In genomic region chr11:72783144-72783910, GRCh38 we compare ENCODE assay signal across 19 cellular contexts. TPM values are rescaled to one million over a fixed set of nuclear protein-coding genes. Genes with fewer than 3 reads are reported as not detected.
DNase-seq lines count a peak whose midpoint lies in the region; ATAC-seq, FAIRE-seq and TF ChIP-seq lines count a peak whose summit lies in the region.
"Had no signal": no experiment of that assay in that cellular context is flagged by ENCODE, and none has a peak within 500 bp of the region (broad histone marks: within the 10 kb centered on the region; RNA-seq: fewer than 3 reads in every experiment).

No MANE protein-coding gene starts in this region.

- no peak overlapping the region for H2AFZ ChIP-seq in HepG2 (ENCODE audit: low read length)

- H3K4me3 Mint-ChIP-seq in central memory CD8-positive, alpha-beta T cell: peak overlapping the region; percentile 77
- H3K4me3 Mint-ChIP-seq in naive thymus-derived CD4-positive, alpha-beta T cell: peak overlapping the region in 9 of 10 donors; percentile 8 to 89 (median 82)
- H3K4me3 Mint-ChIP-seq in type B pancreatic cell: peak overlapping the region; percentile 91

- intact Hi-C loops in HepG2 (cut with micrococcal nuclease; ENCODE audit: unreplicated experiment) (no loop called here), right lobe of liver (cut with DNase I) (no loop called here)
- intact Hi-C loops in naive thymus-derived CD4-positive, alpha-beta T cell (cut with micrococcal nuclease): no loop called here

- no peak for TF ChIP-seq RAD21 in HepG2 (CRISPR knock-in tag; IDR thresholded peaks at IDR 0.05)

- POLR2A ChIA-PET in HepG2 (lab: Yijun Ruan, JAX): interaction anchor here (0.7 to 10.0 kb wide), 7 partner anchors 10 to 360 kb away, joined by 3 to 103 read pairs (median 7); partner anchors contain the start of genes ARAP1 and STARD10
- POLR2A ChIA-PET in naive thymus-derived CD4-positive, alpha-beta T cell (lab: Charles Lee): interaction anchor here (2.3 to 2.7 kb wide), 2 partner anchors 10 to 60 kb away, joined by 15 to 16 read pairs; no protein-coding TSS in a partner anchor

- H3K36me3 ChIP-seq in HepG2 (replicated peaks in 1 of 2; ENCODE audit: control insufficient read depth in 1 of 2, insufficient read depth in 2 of 2, low read length in 2 of 2) (no peaks in the 10 kb centered on the region), right lobe of liver (no peaks in the 10 kb centered on the region)
- no peaks in the 10 kb centered on the region for H3K36me3 ChIP-seq in naive thymus-derived CD4-positive, alpha-beta T cell (ENCODE audit: control insufficient read depth in 2 of 3, insufficient read depth in 3 of 3, low read length in 3 of 3)
- H3K36me3 ChIP-seq: upper lobe of right lung had no signal

- H3K4me1 ChIP-seq in HepG2 (ENCODE audit: insufficient read depth, low read length) (peaks cover 90% of the 10 kb centered on the region), right lobe of liver (peaks cover 2 to 48% (median 24%) of the 10 kb centered on the region in 4 donors)
- peaks cover 7 to 14% of the 10 kb centered on the region in 2 donors for H3K4me1 ChIP-seq in naive thymus-derived CD4-positive, alpha-beta T cell (ENCODE audit: control insufficient read depth in 2 of 2, insufficient read depth in 2 of 2, low read length in 2 of 2)

- peaks cover 24% of the 10 kb centered on the region for H3K4me1 Mint-ChIP-seq in central memory CD8-positive, alpha-beta T cell
- H3K4me1 Mint-ChIP-seq in naive thymus-derived CD4-positive, alpha-beta T cell: peaks cover 23 to 36% (median 27%) of the 10 kb centered on the region in 7 donors
- H3K4me1 Mint-ChIP-seq in type B pancreatic cell (ENCODE audit: unreplicated experiment): peaks cover 35% of the 10 kb centered on the region

- H3K27ac ChIP-seq in HepG2 (ENCODE audit: extremely low read length, insufficient read depth, low read length) (peak overlapping the region; percentile 79), right lobe of liver (no peak overlapping the region)
- H3K27ac ChIP-seq in naive thymus-derived CD4-positive, alpha-beta T cell (ENCODE audit: low read depth, low read length): no peak overlapping the region
- H3K27ac ChIP-seq: neutrophil, upper lobe of right lung had no signal

- H3K4me2 ChIP-seq in HepG2 (ENCODE audit: low read depth, low read length): peak overlapping the region; percentile 98

- H4K20me1 ChIP-seq in HepG2 (ENCODE audit: insufficient read depth, low read length): no peaks in the 10 kb centered on the region

- H3K27me3 ChIP-seq in HepG2 (ENCODE audit: control insufficient read depth in 1 of 2, insufficient read depth in 2 of 2, low read length in 2 of 2) (no peaks in the 10 kb centered on the region; a peak in 1 of 5 replicates), right lobe of liver (no peaks in the 10 kb centered on the region)
- no peaks in the 10 kb centered on the region for H3K27me3 ChIP-seq in naive thymus-derived CD4-positive, alpha-beta T cell (ENCODE audit: control insufficient read depth in 2 of 2, insufficient read depth in 2 of 2, low read length in 2 of 2)
- H3K27me3 ChIP-seq: dorsolateral prefrontal cortex, upper lobe of right lung had no signal

- TF ChIP-seq EP300 in HepG2 (IDR thresholded peaks at IDR 0.05; ENCODE audit: low read depth in 2 of 2, low read length in 2 of 2) (no peak), HepG2 (CRISPR knock-in tag; IDR thresholded peaks at IDR 0.05; ENCODE audit: borderline replicate concordance) (no peak)

- in situ Hi-C loops in HepG2 (cut with HindIII; ENCODE audit: extremely low pct_ligation_motif_present, low pct_unique_long_range_greater_than_20kb): no loop called here
- in situ Hi-C loops in G401 (cut with HindIII; ENCODE audit: low sequenced_read_pairs): no loop called here

- peaks cover 18% of the 10 kb centered on the region for H3K79me2 ChIP-seq in HepG2 (ENCODE audit: insufficient read depth, low read length)

- no peak for TF ChIP-seq CTCF in HepG2 (CRISPR knock-in tag; IDR thresholded peaks at IDR 0.05)
- no peak for TF ChIP-seq CTCF in right lobe of liver (IDR thresholded peaks at IDR 0.05)
- no peak for TF ChIP-seq CTCF in type B pancreatic cell (conservative IDR thresholded peaks at IDR 0.05)

- H3K9me3 Mint-ChIP-seq in central memory CD8-positive, alpha-beta T cell: no peaks in the 10 kb centered on the region
- no peaks in the 10 kb centered on the region for H3K9me3 Mint-ChIP-seq in naive thymus-derived CD4-positive, alpha-beta T cell
- no peaks in the 10 kb centered on the region for H3K9me3 Mint-ChIP-seq in type B pancreatic cell
- H3K9me3 Mint-ChIP-seq: activated CD4-positive, alpha-beta memory T cell treated with anti-CD3 and anti-CD28 coated beads, Interleukin-2, amount 10 ng/mL, durations not matched to agents 7 days and 5 days; activated naive CD8-positive, alpha-beta T cell treated with anti-CD3 and anti-CD28 coated beads, Interleukin-2, amount 10 ng/mL, durations not matched to agents 7 days and 5 days; activated T-cell treated with anti-CD3 and anti-CD28 coated beads, Interleukin-2, amount 50 U/mL, for 4 hours; HFFc6; stimulated activated naive CD8-positive, alpha-beta T cell treated with anti-CD3 and anti-CD28 coated beads, Interleukin-15, Interleukin-2, amounts not matched to agents 100 ng/mL and 50 ng/mL, for 24 hours had no signal

- WGBS in HepG2 (ENCODE audit: low lambda C conversion rate): 59% methylated on average over 2 of the region's 2 CpGs
- WGBS in right lobe of liver (ENCODE audit: insufficient coverage, low coverage, low lambda C conversion rate, missing lambda C conversion rate): 80% methylated on average over 1 of the region's 2 CpGs

- H3K36me3 Mint-ChIP-seq in central memory CD8-positive, alpha-beta T cell (ENCODE audit: insufficient read depth): peaks cover 3% of the 10 kb centered on the region
- H3K36me3 Mint-ChIP-seq in naive thymus-derived CD4-positive, alpha-beta T cell: peaks cover 0 to 4% (median 0%) of the 10 kb centered on the region in 5 donors
- H3K36me3 Mint-ChIP-seq in type B pancreatic cell: peaks cover 6% of the 10 kb centered on the region
- H3K36me3 Mint-ChIP-seq: activated naive CD8-positive, alpha-beta T cell treated with anti-CD3 and anti-CD28 coated beads, Interleukin-2, amount 10 ng/mL, durations not matched to agents 7 days and 5 days had no signal

- H3K27ac Mint-ChIP-seq in central memory CD8-positive, alpha-beta T cell (ENCODE audit: low read depth): peak overlapping the region; percentile 63
- H3K27ac Mint-ChIP-seq in naive thymus-derived CD4-positive, alpha-beta T cell: peak overlapping the region in 6 of 9 donors; percentile 14 to 84 (median 32)
- H3K27ac Mint-ChIP-seq in type B pancreatic cell: peak overlapping the region; percentile 94
- H3K27ac Mint-ChIP-seq: activated CD4-positive, alpha-beta memory T cell treated with anti-CD3 and anti-CD28 coated beads, Interleukin-2, amount 10 ng/mL, durations not matched to agents 7 days and 5 days; activated naive CD8-positive, alpha-beta T cell treated with anti-CD3 and anti-CD28 coated beads, Interleukin-2, amount 10 ng/mL, durations not matched to agents 7 days and 5 days; HFFc6; stimulated activated naive CD8-positive, alpha-beta T cell treated with anti-CD3 and anti-CD28 coated beads, Interleukin-15, Interleukin-2, amounts not matched to agents 100 ng/mL and 50 ng/mL, for 24 hours had no signal

- no peaks in the 10 kb centered on the region for H3K27me3 Mint-ChIP-seq in central memory CD8-positive, alpha-beta T cell
- peaks cover 0 to 6% (median 0%) of the 10 kb centered on the region in 5 donors for H3K27me3 Mint-ChIP-seq in naive thymus-derived CD4-positive, alpha-beta T cell
- no peaks in the 10 kb centered on the region for H3K27me3 Mint-ChIP-seq in type B pancreatic cell
- H3K27me3 Mint-ChIP-seq: stimulated activated naive CD8-positive, alpha-beta T cell treated with anti-CD3 and anti-CD28 coated beads, Interleukin-15, Interleukin-2, amounts not matched to agents 100 ng/mL and 50 ng/mL, for 24 hours had no signal

- BruUV-seq in HepG2 (replicated peaks; lab: Mats Ljungman, UMichigan): no TSS peak

- H3K4me3 ChIP-seq in HepG2 (replicated peaks in 1 of 3; ENCODE audit: insufficient read depth in 1 of 3, low read depth in 2 of 3, low read length in 3 of 3) (peak overlapping the region in 2 of 3 experiments; percentile 55 to 81; a peak in 3 of 6 replicates), right lobe of liver (no peak overlapping the region)
- no peak overlapping the region for H3K4me3 ChIP-seq in naive thymus-derived CD4-positive, alpha-beta T cell (ENCODE audit: low read length)
- H3K4me3 ChIP-seq: upper lobe of right lung had no signal

- H3K9me3 ChIP-seq in HepG2 (ENCODE audit: low read length) (no peaks in the 10 kb centered on the region), right lobe of liver (no peaks in the 10 kb centered on the region)
- H3K9me3 ChIP-seq in naive thymus-derived CD4-positive, alpha-beta T cell (ENCODE audit: control insufficient read depth in 2 of 3, low read length in 3 of 3): no peaks in the 10 kb centered on the region
- H3K9me3 ChIP-seq: neutrophil, upper lobe of right lung had no signal

- CTCF ChIA-PET in HepG2 (lab: Yijun Ruan, JAX; ENCODE audit: low intra/inter-chr PET ratio, low total read pairs): interaction anchor here (2.4 kb wide), 1 partner anchor 10 kb away, joined by 6 read pairs; the partner anchor contains the start of gene STARD10
- CTCF ChIA-PET in naive thymus-derived CD4-positive, alpha-beta T cell (lab: Charles Lee): interaction anchor here (0.9 to 1.8 kb wide), 4 partner anchors 9 to 552 kb away, joined by 3 to 10 read pairs (median 6); partner anchors contain the start of gene STARD10

- peak overlapping the region; percentile 53; the same call in 1 of the 2 replicates for H3K9ac ChIP-seq in HepG2 (ENCODE audit: insufficient read depth, low read depth, low read length)

- ATAC-seq in HepG2 (no peak), right lobe of liver (no peak)
- no peak for ATAC-seq in central memory CD8-positive, alpha-beta T cell (replicated peaks; ENCODE audit: extremely low read depth, poor library complexity, severe bottlenecking)
- ATAC-seq in naive thymus-derived CD4-positive, alpha-beta T cell: no peak
- ATAC-seq: activated T-cell treated with anti-CD3 and anti-CD28 coated beads, Interleukin-2, amount 50 U/mL, for 4 hours; esophagus mucosa; Right ventricle myocardium inferior had no signal

- TF ChIP-seq POLR2A in HepG2 (IDR thresholded peaks at IDR 0.05; ENCODE audit: insufficient read depth in 1 of 2, low read depth in 2 of 2, low read length in 2 of 2) (no peak), right lobe of liver (IDR thresholded peaks at IDR 0.05) (no peak)

- no peak for DNase-seq in HepG2 (ENCODE audit: low spot score)
- DNase-seq in right lobe of liver: no peak
- DNase-seq in central memory CD8-positive, alpha-beta T cell (ENCODE audit: low spot score in 2 of 2): no peak
- no peak for DNase-seq in naive thymus-derived CD4-positive, alpha-beta T cell
- DNase-seq in type B pancreatic cell (ENCODE audit: extremely low spot score, unreplicated experiment): no peak
- no peak for DNase-seq in glomerular visceral epithelial cell (ENCODE audit: extremely low spot score)
- DNase-seq in DMS 273 (lab: John Stamatoyannopoulos, UW; ENCODE audit: unreplicated experiment): no peak
- DNase-seq in G401 (ENCODE audit: low spot score): no peak
- DNase-seq: activated CD4-positive, alpha-beta memory T cell treated with anti-CD3 and anti-CD28 coated beads, Interleukin-2, amount 10 ng/mL, durations not matched to agents 7 days and 5 days; activated naive CD8-positive, alpha-beta T cell treated with anti-CD3 and anti-CD28 coated beads, Interleukin-2, amount 10 ng/mL, durations not matched to agents 7 days and 5 days; activated T-cell treated with anti-CD3 and anti-CD28 coated beads, Interleukin-2, amount 50 U/mL, for 4 hours; HFFc6; KBM-7; upper lobe of right lung had no signal

- peak; percentile 58 for FAIRE-seq in HepG2 (lab: Jason Lieb, UNC)

RNA-seq across cellular contexts. Expression of gene STARD10, which starts 10.5 kb away (rescaled TPM):
- total RNA-seq in HepG2 (2016; rRNA removed; fragmentation: Illumina TruSeq; extraction: Trizol): 248 and 341 TPM in 2 replicates
- total RNA-seq in HepG2 (2016; cell fraction: cytosol; rRNA removed; fragmentation: Illumina TruSeq; extraction: Trizol; ENCODE audit: low read depth): 1,658 and 1,675 TPM in 2 replicates
- 231 and 367 TPM in 2 replicates for total RNA-seq in HepG2 (2016; cell fraction: insoluble cytoplasmic fraction; rRNA removed; fragmentation: Illumina TruSeq; extraction: Trizol)
- total RNA-seq in HepG2 (2016; cell fraction: membrane; rRNA removed; fragmentation: Illumina TruSeq; extraction: Trizol): 1,130 and 1,245 TPM in 2 replicates
- 138 and 147 TPM in 2 replicates for total RNA-seq in HepG2 (2016; cell fraction: nucleus; rRNA removed; fragmentation: Illumina TruSeq; extraction: Trizol)
- 260 and 311 TPM in 2 replicates for polyA plus RNA-seq in HepG2 (2011; rRNA removed)
- polyA plus RNA-seq in HepG2 (2011; cell fraction: cytosol; rRNA removed): 248 and 317 TPM in 2 replicates
- 146 and 149 TPM in 2 replicates for polyA plus RNA-seq in HepG2 (2011; cell fraction: nucleus; rRNA removed)
- polyA plus RNA-seq in HepG2 (2012): 146 and 179 TPM in 2 replicates
- polyA plus RNA-seq in HepG2 (2016; cell fraction: cytosol; fragmentation: Illumina TruSeq; extraction: Trizol; ENCODE audit: low read depth): 2,121 and 2,355 TPM in 2 replicates
- polyA plus RNA-seq in HepG2 (2016; cell fraction: insoluble cytoplasmic fraction; fragmentation: Illumina TruSeq; extraction: Trizol; ENCODE audit: low read depth): 324 and 400 TPM in 2 replicates
- 1,491 and 1,549 TPM in 2 replicates for polyA plus RNA-seq in HepG2 (2016; cell fraction: membrane; fragmentation: Illumina TruSeq; extraction: Trizol; ENCODE audit: low read depth)
- polyA plus RNA-seq in HepG2 (2016; cell fraction: nucleus; fragmentation: Illumina TruSeq; extraction: Trizol; ENCODE audit: insufficient read depth, low read depth): 357 and 378 TPM in 2 replicates
- 15.4 and 222 TPM in 2 replicates for polyA minus RNA-seq in HepG2 (2011; rRNA and poly(A)+ RNA removed; ENCODE audit: low replicate concordance)
- polyA minus RNA-seq in HepG2 (2011; cell fraction: cytosol; rRNA and poly(A)+ RNA removed): 77.0 and 88.8 TPM in 2 replicates
- polyA minus RNA-seq in HepG2 (2011; cell fraction: nucleus; rRNA and poly(A)+ RNA removed): 41.4 and 44.8 TPM in 2 replicates
- total RNA-seq in right lobe of liver: 100 to 1,000 TPM; 282 to 525 (median 330) TPM
- 10 to 100 TPM; 10.9 to 26.1 (median 16.4) TPM for total RNA-seq in naive thymus-derived CD4-positive, alpha-beta T cell
- polyA plus RNA-seq in naive thymus-derived CD4-positive, alpha-beta T cell: 10 to 100 TPM; 18.4 to 20.0 TPM
- total RNA-seq in type B pancreatic cell (ENCODE audit: low replicate concordance): 170 and 313 TPM in 2 replicates
- 68.8 and 74.1 TPM in 2 replicates for total RNA-seq in G401 (2014; rRNA removed; shearing (Covaris generic))

RNA-seq across cellular contexts. Expression of gene ATG16L2, which starts 30.9 kb away (rescaled TPM):
- total RNA-seq in HepG2 (2016; rRNA removed; fragmentation: Illumina TruSeq; extraction: Trizol) (0.79 and 6.2 TPM in 2 replicates), right lobe of liver (10 to 100 TPM in 5 of 6 experiments, 1 to 10 TPM in 1; 8.6 to 23.8 (median 15.4) TPM), type B pancreatic cell (ENCODE audit: low replicate concordance) (26.3 and 29.5 TPM in 2 replicates)
- 0.71 and 1.1 TPM in 2 replicates for total RNA-seq in HepG2 (2016; cell fraction: cytosol; rRNA removed; fragmentation: Illumina TruSeq; extraction: Trizol; ENCODE audit: low read depth)
- total RNA-seq in HepG2 (2016; cell fraction: insoluble cytoplasmic fraction; rRNA removed; fragmentation: Illumina TruSeq; extraction: Trizol): 0.88 and 6.5 TPM in 2 replicates
- 0.93 and 2.4 TPM in 2 replicates for total RNA-seq in HepG2 (2016; cell fraction: membrane; rRNA removed; fragmentation: Illumina TruSeq; extraction: Trizol)
- 11.6 and 12.0 TPM in 2 replicates for total RNA-seq in HepG2 (2016; cell fraction: nucleus; rRNA removed; fragmentation: Illumina TruSeq; extraction: Trizol)
- 14.8 and 19.3 TPM in 2 replicates for polyA plus RNA-seq in HepG2 (2011; rRNA removed)
- polyA plus RNA-seq in HepG2 (2011; cell fraction: cytosol; rRNA removed): 2.1 and 3.0 TPM in 2 replicates
- polyA plus RNA-seq in HepG2 (2011; cell fraction: nucleus; rRNA removed): 251 and 263 TPM in 2 replicates
- polyA plus RNA-seq in HepG2 (2012): 8.2 and 9.1 TPM in 2 replicates
- 0.28 and 0.58 TPM in 2 replicates for polyA plus RNA-seq in HepG2 (2016; cell fraction: cytosol; fragmentation: Illumina TruSeq; extraction: Trizol; ENCODE audit: low read depth)
- polyA plus RNA-seq in HepG2 (2016; cell fraction: insoluble cytoplasmic fraction; fragmentation: Illumina TruSeq; extraction: Trizol; ENCODE audit: low read depth): 0.75 and 1.2 TPM in 2 replicates
- polyA plus RNA-seq in HepG2 (2016; cell fraction: membrane; fragmentation: Illumina TruSeq; extraction: Trizol; ENCODE audit: low read depth): 0.56 and 0.72 TPM in 2 replicates
- 31.9 and 32.0 TPM in 2 replicates for polyA plus RNA-seq in HepG2 (2016; cell fraction: nucleus; fragmentation: Illumina TruSeq; extraction: Trizol; ENCODE audit: insufficient read depth, low read depth)
- 9.4 and 19.0 TPM in 2 replicates for polyA minus RNA-seq in HepG2 (2011; rRNA and poly(A)+ RNA removed; ENCODE audit: low replicate concordance)
- polyA minus RNA-seq in HepG2 (2011; cell fraction: cytosol; rRNA and poly(A)+ RNA removed): 0.69 and 0.97 TPM in 2 replicates
- polyA minus RNA-seq in HepG2 (2011; cell fraction: nucleus; rRNA and poly(A)+ RNA removed): 25.1 and 27.8 TPM in 2 replicates
- 100 to 1,000 TPM in 4 of 5 experiments, 10 to 100 TPM in 1; 99.5 to 199 (median 166) TPM for total RNA-seq in naive thymus-derived CD4-positive, alpha-beta T cell
- polyA plus RNA-seq in naive thymus-derived CD4-positive, alpha-beta T cell: 10 to 100 TPM; 12.8 to 19.9 TPM
- total RNA-seq in G401 (2014; rRNA removed; shearing (Covaris generic)): 10.0 and 11.6 TPM in 2 replicates

RNA-seq across cellular contexts. Expression of gene ARAP1, which starts 31.1 kb away (rescaled TPM):
- total RNA-seq in HepG2 (2016; rRNA removed; fragmentation: Illumina TruSeq; extraction: Trizol): 55.2 and 55.5 TPM in 2 replicates
- 21.9 TPM in 2 replicates for total RNA-seq in HepG2 (2016; cell fraction: cytosol; rRNA removed; fragmentation: Illumina TruSeq; extraction: Trizol; ENCODE audit: low read depth)
- 49.1 and 52.3 TPM in 2 replicates for total RNA-seq in HepG2 (2016; cell fraction: insoluble cytoplasmic fraction; rRNA removed; fragmentation: Illumina TruSeq; extraction: Trizol)
- 15.6 and 18.1 TPM in 2 replicates for total RNA-seq in HepG2 (2016; cell fraction: membrane; rRNA removed; fragmentation: Illumina TruSeq; extraction: Trizol)
- 76.5 and 77.3 TPM in 2 replicates for total RNA-seq in HepG2 (2016; cell fraction: nucleus; rRNA removed; fragmentation: Illumina TruSeq; extraction: Trizol)
- 43.2 and 64.0 TPM in 2 replicates for polyA plus RNA-seq in HepG2 (2011; rRNA removed)
- 27.5 and 37.2 TPM in 2 replicates for polyA plus RNA-seq in HepG2 (2011; cell fraction: cytosol; rRNA removed)
- 341 and 362 TPM in 2 replicates for polyA plus RNA-seq in HepG2 (2011; cell fraction: nucleus; rRNA removed)
- polyA plus RNA-seq in HepG2 (2012): 33.2 and 39.7 TPM in 2 replicates
- 2.2 and 3.2 TPM in 2 replicates for polyA plus RNA-seq in HepG2 (2016; cell fraction: cytosol; fragmentation: Illumina TruSeq; extraction: Trizol; ENCODE audit: low read depth)
- 40.0 and 49.8 TPM in 2 replicates for polyA plus RNA-seq in HepG2 (2016; cell fraction: insoluble cytoplasmic fraction; fragmentation: Illumina TruSeq; extraction: Trizol; ENCODE audit: low read depth)
- polyA plus RNA-seq in HepG2 (2016; cell fraction: membrane; fragmentation: Illumina TruSeq; extraction: Trizol; ENCODE audit: low read depth): 5.5 and 6.6 TPM in 2 replicates
- 163 and 180 TPM in 2 replicates for polyA plus RNA-seq in HepG2 (2016; cell fraction: nucleus; fragmentation: Illumina TruSeq; extraction: Trizol; ENCODE audit: insufficient read depth, low read depth)
- 42.6 and 95.7 TPM in 2 replicates for polyA minus RNA-seq in HepG2 (2011; rRNA and poly(A)+ RNA removed; ENCODE audit: low replicate concordance)
- polyA minus RNA-seq in HepG2 (2011; cell fraction: cytosol; rRNA and poly(A)+ RNA removed): 32.2 and 38.2 TPM in 2 replicates
- polyA minus RNA-seq in HepG2 (2011; cell fraction: nucleus; rRNA and poly(A)+ RNA removed): 73.1 and 90.3 TPM in 2 replicates
- 10 to 100 TPM; 32.9 to 76.7 (median 41.2) TPM for total RNA-seq in right lobe of liver
- total RNA-seq in naive thymus-derived CD4-positive, alpha-beta T cell: 100 to 1,000 TPM; 119 to 317 (median 156) TPM
- polyA plus RNA-seq in naive thymus-derived CD4-positive, alpha-beta T cell: 10 to 100 TPM; 30.4 to 55.3 TPM
- 80.5 and 149 TPM in 2 replicates for total RNA-seq in type B pancreatic cell (ENCODE audit: low replicate concordance)
- 89.9 and 113 TPM in 2 replicates for total RNA-seq in G401 (2014; rRNA removed; shearing (Covaris generic))

Comparison
In these comparisons a context has a peak if more than half of its experiments do, and no peak if none do; other contexts are left out.
1. H3K4me3 ChIP-seq: peak in HepG2 (2 of 3); none in right lobe of liver (0 of 3) and naive thymus-derived CD4-positive, alpha-beta T cell (single experiment).
2. H3K27ac Mint-ChIP-seq: peak in every context shown above with its lines; median percentile 94 in type B pancreatic cell; 63 in central memory CD8-positive, alpha-beta T cell; 32 in naive thymus-derived CD4-positive, alpha-beta T cell.
3. Peak in every context shown above with its lines, with median percentiles within 50 percentile points of each other: H3K4me3 Mint-ChIP-seq.